Comparison of ENCODE assay signal across 8 cellular contexts in the genomic region with DNA sequence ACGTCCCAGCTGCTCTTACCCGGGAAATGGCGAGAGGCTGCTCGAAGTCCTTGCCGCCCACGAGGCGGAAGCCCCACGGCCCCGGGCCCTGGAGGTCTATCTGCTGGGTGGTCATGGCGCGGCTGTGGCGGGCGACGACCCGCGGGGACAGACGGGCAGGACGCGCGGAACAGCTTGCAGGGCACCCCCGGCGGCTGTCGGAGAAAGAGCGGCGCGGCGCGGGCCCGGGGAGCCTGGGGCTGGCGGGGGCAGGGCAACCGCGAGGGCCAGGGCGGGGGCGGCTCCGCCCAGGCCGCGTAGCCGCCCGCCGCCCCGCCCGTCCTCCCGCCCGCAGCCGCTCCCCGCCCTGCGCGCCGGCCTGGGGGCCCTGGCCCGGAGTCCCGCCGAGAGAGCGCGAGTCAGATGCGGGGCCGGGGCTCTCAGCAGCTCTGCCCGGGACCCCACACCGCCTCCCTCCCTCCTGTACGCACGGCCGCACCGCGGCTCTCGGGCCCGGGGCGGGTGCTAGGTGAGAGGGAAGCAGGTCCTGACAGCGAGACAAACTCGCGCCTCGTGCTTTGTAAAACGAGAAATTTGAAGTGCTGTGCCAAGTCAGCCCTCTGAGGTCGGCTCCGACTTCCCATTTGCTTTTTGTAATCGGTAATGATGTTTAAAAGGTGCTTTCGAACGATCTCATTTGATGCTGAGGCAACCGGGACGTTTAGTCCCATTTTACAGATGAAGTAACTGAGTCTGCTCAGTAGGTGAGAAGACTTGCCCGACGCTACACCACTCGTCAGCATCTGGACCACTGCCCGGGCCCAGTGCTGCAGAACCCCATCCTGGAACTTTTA. TPM values are rescaled to one million over a fixed set of nuclear protein-coding genes. Genes with fewer than 3 reads are reported as not detected.
DNase-seq lines count a peak whose midpoint lies in the region; ATAC-seq, FAIRE-seq and TF ChIP-seq lines count a peak whose summit lies in the region.

A gene with protein sequence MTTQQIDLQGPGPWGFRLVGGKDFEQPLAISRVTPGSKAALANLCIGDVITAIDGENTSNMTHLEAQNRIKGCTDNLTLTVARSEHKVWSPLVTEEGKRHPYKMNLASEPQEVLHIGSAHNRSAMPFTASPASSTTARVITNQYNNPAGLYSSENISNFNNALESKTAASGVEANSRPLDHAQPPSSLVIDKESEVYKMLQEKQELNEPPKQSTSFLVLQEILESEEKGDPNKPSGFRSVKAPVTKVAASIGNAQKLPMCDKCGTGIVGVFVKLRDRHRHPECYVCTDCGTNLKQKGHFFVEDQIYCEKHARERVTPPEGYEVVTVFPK (minus strand): TSS at position 203 of the 833 bp plus-strand sequence. CDS start 88 bp downstream, at position 115.

- H3F3A ChIP-seq in SU-DHL-6 (ENCODE audit: insufficient read depth): peaks cover 33% of the 10 kb centered on the region

- H3K4me1 ChIP-seq in HUES48 (ENCODE audit: control insufficient read depth, insufficient read depth, low read length): peaks cover 38% of the 10 kb centered on the region
- peaks cover 4 to 6% of the 10 kb centered on the region in 2 donors for H3K4me1 ChIP-seq in kidney (ENCODE audit: control insufficient read depth in 1 of 2, insufficient read depth in 1 of 2, low read depth in 1 of 2, low read length in 2 of 2)

- peak within 1 kb of the TSS; percentile 79 for H2AFZ ChIP-seq in SU-DHL-6 (ENCODE audit: low read depth, low read length, severe bottlenecking)

- H3K27me3 ChIP-seq in HUES48 (ENCODE audit: control insufficient read depth, insufficient read depth, low read length): peaks cover 35% of the 10 kb centered on the region
- H3K27me3 ChIP-seq in SU-DHL-6 (ENCODE audit: low read length): no peaks in the 10 kb centered on the region
- no peaks in the 10 kb centered on the region for H3K27me3 ChIP-seq in bronchial epithelial cell (ENCODE audit: control insufficient read depth, insufficient read depth, low read length)

- H3K36me3 ChIP-seq in HUES48 (ENCODE audit: control insufficient read depth, insufficient read depth, low read length) (peaks cover 5% of the 10 kb centered on the region; the same call in 1 of the 2 replicates), SU-DHL-6 (ENCODE audit: low read length) (no peaks in the 10 kb centered on the region), bronchial epithelial cell (ENCODE audit: control insufficient read depth, insufficient read depth, low read length) (peaks cover 3% of the 10 kb centered on the region), kidney (ENCODE audit: control insufficient read depth in 1 of 2, insufficient read depth in 2 of 2, low read length in 2 of 2) (no peaks in the 10 kb centered on the region)

- TF ChIP-seq CTCF in SU-DHL-6 (IDR thresholded peaks at IDR 0.05; ENCODE audit: insufficient read depth, low read length, poor library complexity, severe bottlenecking): no peak
- peak; percentile 29 for TF ChIP-seq CTCF in bronchial epithelial cell (IDR thresholded peaks at IDR 0.05; ENCODE audit: insufficient read depth, low read length, severe bottlenecking)
- peak; percentile 36 for TF ChIP-seq CTCF in kidney (IDR thresholded peaks at IDR 0.05; ENCODE audit: borderline replicate concordance, extremely low read depth, insufficient read depth)

- H3K4me2 ChIP-seq in SU-DHL-6 (ENCODE audit: low read depth, low read length, poor library complexity, severe bottlenecking): peak within 1 kb of the TSS; percentile 74

- H3K9me3 ChIP-seq in HUES48 (ENCODE audit: control insufficient read depth, insufficient read depth, low read length) (no peaks in the 10 kb centered on the region), SU-DHL-6 (ENCODE audit: insufficient read depth, low read length) (no peaks in the 10 kb centered on the region), kidney (ENCODE audit: control insufficient read depth in 1 of 2, low read length in 2 of 2) (no peaks in the 10 kb centered on the region)

- no peaks in the 10 kb centered on the region for H4K20me1 ChIP-seq in SU-DHL-6 (ENCODE audit: low read depth, low read length)

- peak within 1 kb of the TSS; percentile 88 for H3K4me3 ChIP-seq in HUES48 (ENCODE audit: low read depth, low read length)
- H3K4me3 ChIP-seq in SU-DHL-6 (ENCODE audit: insufficient read depth, low read length, poor library complexity, severe bottlenecking): peak within 1 kb of the TSS; percentile 68
- peak within 1 kb of the TSS; percentile 83 for H3K4me3 ChIP-seq in bronchial epithelial cell (ENCODE audit: low read depth, low read length)
- peak within 1 kb of the TSS; percentile 65 to 72 for H3K4me3 ChIP-seq in kidney (ENCODE audit: low read length in 2 of 2)

- no peaks in the 10 kb centered on the region for H3K79me2 ChIP-seq in SU-DHL-6 (ENCODE audit: insufficient read depth, low read length)

- H3K27ac ChIP-seq in HUES48 (ENCODE audit: low read depth, low read length) (peak within 1 kb of the TSS; percentile 45), SU-DHL-6 (ENCODE audit: low read depth, low read length) (peak within 1 kb of the TSS; percentile 59), kidney (ENCODE audit: low read depth in 2 of 2, low read length in 2 of 2) (peak within 1 kb of the TSS; percentile 55 to 70)

- ATAC-seq in GM21515 (IDR thresholded peaks at IDR 0.05; ENCODE audit: unreplicated experiment): peak; percentile 36
- ATAC-seq in HG03378 (IDR thresholded peaks at IDR 0.05; ENCODE audit: unreplicated experiment): no peak

- peak; percentile 48 for DNase-seq in GDM1 (lab: John Stamatoyannopoulos, UW)
- DNase-seq in bronchial epithelial cell (ENCODE audit: low read depth): no peak
- peak; percentile 94 for DNase-seq in kidney
- DNase-seq in stimulated activated CD8-positive, alpha-beta memory T cell treated with anti-CD3 and anti-CD28 coated beads, Interleukin-12 subunit alpha, Interleukin-12 subunit beta, amount 100 ng/mL, for 4 hours (ENCODE audit: low read depth): peak; percentile 13

- H3K9me2 ChIP-seq in SU-DHL-6 (replicated peaks; ENCODE audit: insufficient read depth, low read length): no peaks in the 10 kb centered on the region

- peak within 1 kb of the TSS; percentile 76 for H3K9ac ChIP-seq in HUES48 (ENCODE audit: low read depth, low read length)
- peak within 1 kb of the TSS; percentile 77 for H3K9ac ChIP-seq in SU-DHL-6 (ENCODE audit: low read length)
- H3K9ac ChIP-seq in kidney (ENCODE audit: low read length in 2 of 2): peak within 1 kb of the TSS; percentile 37 to 66

- intact Hi-C loops in kidney (cut with DNase I): no loop called here

- FAIRE-seq in bronchial epithelial cell (lab: Jason Lieb, UNC) (no peak), kidney (lab: Jason Lieb, UNC) (no peak)

RNA-seq across cellular contexts. Expression of the gene that starts here (rescaled TPM):
- total RNA-seq in bronchial epithelial cell: 19.2 and 20.2 TPM in 2 replicates
- total RNA-seq in kidney: 148 TPM
- 72.9 TPM for polyA plus RNA-seq in kidney (ENCODE audit: insufficient read depth, low read depth, low replicate concordance)
